10 cellular contexts compared by ENCODE assay signal in the genomic region with DNA sequence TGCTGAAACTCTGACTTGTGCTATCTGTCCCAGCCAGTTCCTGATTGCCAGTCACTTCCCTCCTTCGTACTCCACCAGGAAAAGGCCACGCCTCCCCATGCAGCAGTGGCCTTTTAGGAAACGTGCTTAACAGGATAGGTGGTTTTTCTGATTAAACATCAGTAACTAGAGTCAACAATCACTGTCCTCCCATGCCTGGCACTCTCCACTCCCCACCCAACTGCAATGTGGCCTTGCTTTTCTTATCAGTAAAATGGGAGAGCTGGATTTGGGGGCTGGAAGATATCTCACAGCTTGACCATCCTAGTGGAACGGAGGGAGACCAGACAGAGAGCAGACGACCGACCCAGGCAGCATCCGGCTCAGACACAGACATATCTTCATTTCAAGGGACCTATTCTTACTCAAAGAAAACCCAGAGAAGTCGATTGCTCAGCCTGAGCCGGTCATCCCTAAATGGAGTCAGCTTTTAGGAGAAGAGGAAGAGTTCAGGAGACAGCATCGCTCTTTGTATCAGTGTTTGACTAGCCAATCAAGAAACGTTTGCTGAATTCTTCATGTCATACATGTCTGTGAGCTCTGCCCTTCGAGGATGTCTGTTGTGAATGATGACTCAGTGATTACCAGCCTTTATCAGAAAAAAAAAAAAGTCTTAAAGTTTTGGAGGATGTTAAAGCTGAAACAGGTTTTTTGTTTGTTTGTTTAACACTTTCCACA.
DNase-seq lines count a peak whose midpoint lies in the region; ATAC-seq and TF ChIP-seq lines count a peak whose summit lies in the region.
"Had no signal": no experiment of that assay in that cellular context is flagged by ENCODE, and none has a peak within 500 bp of the region (broad histone marks: within the 10 kb centered on the region; RNA-seq: fewer than 3 reads in every experiment).

No MANE protein-coding gene starts in this region.

- peaks cover 32% of the 10 kb centered on the region for H3K4me1 Mint-ChIP-seq in activated T-cell treated with anti-CD3 and anti-CD28 coated beads, Interleukin-2, amount 50 U/mL, for 24 hours (ENCODE audit: low read depth)
- peaks cover 17 to 31% of the 10 kb centered on the region in 2 donors for H3K4me1 Mint-ChIP-seq in stimulated activated naive B cell treated with anti-CD40 and anti-IgM and Interleukin-4, amounts not matched to agents 10 μg/mL and 1 μg/mL and 100 μg/mL, for 72 hours

- peaks cover 59% of the 10 kb centered on the region for H3K36me3 Mint-ChIP-seq in activated T-cell treated with anti-CD3 and anti-CD28 coated beads, Interleukin-2, amount 50 U/mL, for 24 hours (ENCODE audit: low read depth)
- H3K36me3 Mint-ChIP-seq in stimulated activated naive B cell treated with anti-CD40 and anti-IgM and Interleukin-4, amounts not matched to agents 10 μg/mL and 1 μg/mL and 100 μg/mL, for 72 hours = peaks cover 18 to 36% of the 10 kb centered on the region in 2 donors

- peak; percentile 70 for ATAC-seq in stimulated activated naive B cell treated with anti-CD40 and anti-IgM and Interleukin-4, amounts not matched to agents 10 μg/mL and 1 μg/mL and 100 μg/mL, for 72 hours (replicated peaks)
- ATAC-seq in HG02981 (IDR thresholded peaks at IDR 0.05; ENCODE audit: unreplicated experiment) (no peak), GM19328 (IDR thresholded peaks at IDR 0.05; ENCODE audit: unreplicated experiment) (no peak)
- ATAC-seq: sciatic nerve had no signal

- H3K27ac ChIP-seq in RWPE1 = peak overlapping the region; percentile 26; the same call in 1 of the 2 replicates

- no peak for DNase-seq in activated T-cell treated with anti-CD3 and anti-CD28 coated beads, Interleukin-2, amount 50 U/mL, for 24 hours
- no peak for DNase-seq in activated T-cell treated with anti-CD3 and anti-CD28 coated beads, Interleukin-2, amount 50 U/mL, for 48 hours
- DNase-seq in RWPE1 (ENCODE audit: low spot score) (peak; percentile 64), erythroblast (lab: John Stamatoyannopoulos, UW) (peak; percentile 27 to 52), GOT3 (lab: John Stamatoyannopoulos, UW) (no peak)
- DNase-seq in stimulated activated naive B cell treated with anti-CD40 and anti-IgM and Interleukin-4, amounts not matched to agents 10 μg/mL and 1 μg/mL and 100 μg/mL, for 72 hours = no peak
- DNase-seq: NCI-H1417 treated with DMSO at 0.1 percent for 48 hours had no signal

- POLR2A ChIA-PET in RWPE1 (lab: Yijun Ruan, JAX; ENCODE audit: low non-redundant PET) = no interaction called here

- peak overlapping the region; percentile 7 for H3K4me3 Mint-ChIP-seq in activated T-cell treated with anti-CD3 and anti-CD28 coated beads, Interleukin-2, amount 50 U/mL, for 24 hours
- peak overlapping the region in 1 of 2 donors; percentile 34 for H3K4me3 Mint-ChIP-seq in stimulated activated naive B cell treated with anti-CD40 and anti-IgM and Interleukin-4, amounts not matched to agents 10 μg/mL and 1 μg/mL and 100 μg/mL, for 72 hours

- TF ChIP-seq CTCF in RWPE1 (conservative IDR thresholded peaks at IDR 0.05; ENCODE audit: low read depth) = no peak

- peak overlapping the region; percentile 51 for H3K27ac Mint-ChIP-seq in activated T-cell treated with anti-CD3 and anti-CD28 coated beads, Interleukin-2, amount 50 U/mL, for 24 hours
- peak overlapping the region; percentile 59 for H3K27ac Mint-ChIP-seq in stimulated activated naive B cell treated with anti-CD40 and anti-IgM and Interleukin-4, amounts not matched to agents 10 μg/mL and 1 μg/mL and 100 μg/mL, for 72 hours

- TF ChIP-seq POLR2A in erythroblast (IDR thresholded peaks at IDR 0.05; ENCODE audit: low read length) = no peak

- H3K27me3 Mint-ChIP-seq in activated T-cell treated with anti-CD3 and anti-CD28 coated beads, Interleukin-2, amount 50 U/mL, for 24 hours = no peaks in the 10 kb centered on the region
- H3K27me3 Mint-ChIP-seq in stimulated activated naive B cell treated with anti-CD40 and anti-IgM and Interleukin-4, amounts not matched to agents 10 μg/mL and 1 μg/mL and 100 μg/mL, for 72 hours = no peaks in the 10 kb centered on the region

- H3K9me3 Mint-ChIP-seq in activated T-cell treated with anti-CD3 and anti-CD28 coated beads, Interleukin-2, amount 50 U/mL, for 24 hours = no peaks in the 10 kb centered on the region
- H3K9me3 Mint-ChIP-seq in stimulated activated naive B cell treated with anti-CD40 and anti-IgM and Interleukin-4, amounts not matched to agents 10 μg/mL and 1 μg/mL and 100 μg/mL, for 72 hours = no peaks in the 10 kb centered on the region

- CTCF ChIA-PET in RWPE1 (lab: Yijun Ruan, JAX) = interaction anchor here (0.6 kb wide), 2 partner anchors 52 to 63 kb away, joined by 3 to 5 read pairs; no protein-coding TSS in a partner anchor

Comparison
In these comparisons a context has a peak if more than half of its experiments do, and no peak if none do; other contexts are left out.
1. DNase-seq: peak in RWPE1 (single experiment) and erythroblast (2 of 2); none in activated T-cell treated with anti-CD3 and anti-CD28 coated beads, Interleukin-2, amount 50 U/mL, for 24 hours (single experiment), activated T-cell treated with anti-CD3 and anti-CD28 coated beads, Interleukin-2, amount 50 U/mL, for 48 hours (0 of 2), stimulated activated naive B cell treated with anti-CD40 and anti-IgM and Interleukin-4, amounts not matched to agents 10 μg/mL and 1 μg/mL and 100 μg/mL, for 72 hours (single experiment) and GOT3 (single experiment).
2. ATAC-seq: peak in stimulated activated naive B cell treated with anti-CD40 and anti-IgM and Interleukin-4, amounts not matched to agents 10 μg/mL and 1 μg/mL and 100 μg/mL, for 72 hours (2 of 2); none in HG02981 (single experiment) and GM19328 (single experiment).